Comparison of ENCODE assay signal across 15 cellular contexts in the genomic region with DNA sequence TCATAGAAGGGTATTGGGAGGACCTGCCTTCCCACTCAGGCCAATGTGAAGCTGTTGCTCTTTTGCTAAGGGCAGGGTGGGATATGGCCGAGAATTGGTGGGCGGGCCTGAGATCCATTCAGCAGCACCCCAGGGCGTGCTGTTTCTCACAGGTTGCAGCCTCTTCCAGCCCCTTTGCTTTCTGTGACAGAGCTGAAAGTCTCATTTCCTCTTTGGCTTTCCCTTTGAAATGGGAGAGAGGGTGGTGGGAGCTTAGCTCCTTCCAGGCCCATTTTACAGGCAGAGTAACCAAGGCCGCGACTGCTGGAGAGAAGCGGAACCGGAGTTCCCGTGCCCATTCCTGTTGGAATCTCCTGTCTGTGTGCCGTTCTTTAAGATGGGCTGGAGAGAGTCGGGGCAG.
A peak's percentile ranks its signal among the peaks of the same experiment; 100 is the strongest.
DNase-seq lines count a peak whose midpoint lies in the region; ATAC-seq, FAIRE-seq and TF ChIP-seq lines count a peak whose summit lies in the region.
"Had no signal": no experiment of that assay in that cellular context is flagged by ENCODE, and none has a peak within 500 bp of the region (broad histone marks: within the 10 kb centered on the region; RNA-seq: fewer than 3 reads in every experiment).

No MANE protein-coding gene starts in this region.

- H3K4ac ChIP-seq in trophoblast cell (ENCODE audit: low read depth, low read length): no peak overlapping the region

- no peak overlapping the region for H2BK120ac ChIP-seq in trophoblast cell (ENCODE audit: insufficient read depth, low read length, poor library complexity)

- no peaks in the 10 kb centered on the region for H3K27me3 Mint-ChIP-seq in Caco-2 (ENCODE audit: insufficient read depth, unreplicated experiment)

- H3K36me3 ChIP-seq in HepG2 (replicated peaks in 1 of 2; ENCODE audit: control insufficient read depth in 1 of 2, insufficient read depth in 2 of 2, low read length in 2 of 2) (no peaks in the 10 kb centered on the region), right lobe of liver (no peaks in the 10 kb centered on the region), GM12878 (ENCODE audit: control insufficient read depth in 2 of 2, insufficient read depth in 2 of 2, low read length in 1 of 2) (no peaks in the 10 kb centered on the region), trophoblast cell (ENCODE audit: control insufficient read depth in 1 of 2, insufficient read depth in 2 of 2, low read length in 2 of 2) (peaks cover 0 to 4% of the 10 kb centered on the region in 2 experiments), Caco-2 (ENCODE audit: control insufficient read depth, insufficient read depth, low read length) (no peaks in the 10 kb centered on the region; the same call in 1 of the 2 replicates)

- SMC1A ChIA-PET in GM12878 (lab: Charles Lee; ENCODE audit: uncharacterized antibody, unreplicated experiment): no interaction called here

- H3K27me3 ChIP-seq in HepG2 (ENCODE audit: control insufficient read depth in 1 of 2, insufficient read depth in 2 of 2, low read length in 2 of 2): peaks cover 7 to 30% of the 10 kb centered on the region in 2 experiments; a peak in 4 of 5 replicates
- H3K27me3 ChIP-seq in right lobe of liver: no peaks in the 10 kb centered on the region
- no peaks in the 10 kb centered on the region; a peak in 2 of 4 replicates for H3K27me3 ChIP-seq in GM12878 (replicated peaks in 1 of 2; ENCODE audit: control insufficient read depth in 2 of 2, insufficient read depth in 2 of 2, low read length in 1 of 2)
- no peaks in the 10 kb centered on the region for H3K27me3 ChIP-seq in trophoblast cell (ENCODE audit: insufficient read depth, low read length)
- H3K27me3 ChIP-seq in Caco-2 (replicated peaks; ENCODE audit: control insufficient read depth, insufficient read depth, low read length): no peaks in the 10 kb centered on the region

- H4K20me1 ChIP-seq in HepG2 (ENCODE audit: insufficient read depth, low read length): no peaks in the 10 kb centered on the region
- no peaks in the 10 kb centered on the region for H4K20me1 ChIP-seq in GM12878 (ENCODE audit: control insufficient read depth, insufficient read depth)

- in situ Hi-C loops in HepG2 (cut with HindIII; ENCODE audit: extremely low pct_ligation_motif_present, low pct_unique_long_range_greater_than_20kb): no loop called here
- in situ Hi-C loops in GM12878 (cut with MboI): no loop called here

- H2AFZ ChIP-seq in HepG2 (ENCODE audit: low read length): no peak overlapping the region
- no peak overlapping the region for H2AFZ ChIP-seq in GM12878 (ENCODE audit: control insufficient read depth, low read depth, low read length)
- H2AFZ ChIP-seq in trophoblast cell (ENCODE audit: insufficient read depth, low read length, poor library complexity): no peak overlapping the region

- ATAC-seq in HepG2 (no peak), right lobe of liver (no peak), GM12878 (peak; percentile 53; the same call in 2 of the 3 replicates), GM21390 (IDR thresholded peaks at IDR 0.05; ENCODE audit: unreplicated experiment) (no peak)

- no peak overlapping the region for H3K23ac ChIP-seq in trophoblast cell (ENCODE audit: low read length)

- 73% methylated on average over 10 of the region's 10 CpGs for WGBS in HepG2 (ENCODE audit: low lambda C conversion rate)
- WGBS in right lobe of liver (ENCODE audit: insufficient coverage, low coverage, low lambda C conversion rate, missing lambda C conversion rate): 92% methylated on average over 4 of the region's 10 CpGs
- WGBS in GM12878 (ENCODE audit: insufficient coverage, insufficient replicate concordance, low lambda C conversion rate, missing lambda C conversion rate): 66% methylated on average over 10 of the region's 10 CpGs
- no CpG with 5 or more reads among the region's 10 CpGs for WGBS in trophoblast cell (ENCODE audit: extremely low coverage, insufficient coverage, insufficient read length)

- no peak overlapping the region for H3K4me3 Mint-ChIP-seq in Caco-2 (ENCODE audit: unreplicated experiment)

- peak overlapping the region; percentile 31 for H3K14ac ChIP-seq in trophoblast cell (ENCODE audit: low read length)

- H3K9me3 ChIP-seq in HepG2 (ENCODE audit: low read length) (no peaks in the 10 kb centered on the region), right lobe of liver (no peaks in the 10 kb centered on the region), GM12878 (replicated peaks; ENCODE audit: control insufficient read depth, insufficient read depth, low read length) (no peaks in the 10 kb centered on the region), trophoblast cell (ENCODE audit: insufficient read depth, low read depth, low read length) (peaks cover 4% of the 10 kb centered on the region), Caco-2 (no peaks in the 10 kb centered on the region)

- no peak overlapping the region for H3K27ac Mint-ChIP-seq in Caco-2 (ENCODE audit: unreplicated experiment)

- TF ChIP-seq POLR2A in HepG2 (IDR thresholded peaks at IDR 0.05; ENCODE audit: insufficient read depth in 1 of 2, low read depth in 2 of 2, low read length in 2 of 2) (no peak), right lobe of liver (IDR thresholded peaks at IDR 0.05) (no peak), GM12878 (IDR thresholded peaks at IDR 0.05; ENCODE audit: low read depth, low read length) (no peak)

- H4K91ac ChIP-seq in trophoblast cell (ENCODE audit: low read depth, low read length): peak overlapping the region; percentile 21

- H3K4me1 ChIP-seq in HepG2 (ENCODE audit: insufficient read depth, low read length) (no peaks in the 10 kb centered on the region), right lobe of liver (peaks cover 0 to 26% (median 9%) of the 10 kb centered on the region in 4 donors), GM12878 (ENCODE audit: control insufficient read depth, insufficient read depth, low read length) (peaks cover 4% of the 10 kb centered on the region; the same call in 1 of the 2 replicates), trophoblast cell (ENCODE audit: control insufficient read depth in 1 of 2, insufficient read depth in 2 of 2, low read length in 2 of 2) (peaks cover 23 to 39% of the 10 kb centered on the region in 2 experiments), Caco-2 (0 out of 2 replicates have a peak, but pooled peaks cover 2% of the 10 kb centered on the region)

- H3K27ac ChIP-seq in HepG2 (ENCODE audit: extremely low read length, insufficient read depth, low read length) (no peak overlapping the region), right lobe of liver (no peak overlapping the region), GM12878 (ENCODE audit: control insufficient read depth, insufficient read depth) (no peak overlapping the region), trophoblast cell (ENCODE audit: low read depth, low read length) (no peak overlapping the region)
- H3K27ac ChIP-seq: HL-60 had no signal

- H3K36me3 Mint-ChIP-seq in Caco-2 (ENCODE audit: insufficient read depth, unreplicated experiment): peaks cover 43% of the 10 kb centered on the region

- H3K4me1 Mint-ChIP-seq in Caco-2 (ENCODE audit: low read depth, unreplicated experiment): no peaks in the 10 kb centered on the region

- H2AK5ac ChIP-seq in trophoblast cell (ENCODE audit: low read length): no peak overlapping the region

- CTCF ChIA-PET in HepG2 (lab: Yijun Ruan, JAX; ENCODE audit: low intra/inter-chr PET ratio, low total read pairs) (no interaction called here), GM12878 (lab: Yijun Ruan, JAX) (interaction anchor here (1.9 kb wide), 1 partner anchor 268 kb away, joined by 6 read pairs; no protein-coding TSS in a partner anchor), Caco-2 (lab: Charles Lee) (no interaction called here)

- peak overlapping the region; percentile 25 for H4K8ac ChIP-seq in trophoblast cell (ENCODE audit: low read depth, low read length)

- H3K9ac ChIP-seq in HepG2 (ENCODE audit: insufficient read depth, low read depth, low read length) (no peak overlapping the region), GM12878 (ENCODE audit: control insufficient read depth, insufficient read depth, low read length) (no peak overlapping the region), trophoblast cell (ENCODE audit: low read length) (no peak overlapping the region)

- TF ChIP-seq CTCF in HepG2 (CRISPR knock-in tag; IDR thresholded peaks at IDR 0.05) (no peak), right lobe of liver (IDR thresholded peaks at IDR 0.05) (no peak), GM12878 (IDR thresholded peaks at IDR 0.05 in 2 of 3, conservative IDR thresholded peaks at IDR 0.05 in 1 of 3; ENCODE audit: control insufficient read depth in 2 of 3, extremely low read depth in 1 of 3, insufficient read depth in 1 of 3, low read depth in 3 of 3, low read length in 3 of 3) (no peak), Caco-2 (IDR thresholded peaks at IDR 0.05; ENCODE audit: insufficient read depth in 1 of 2, low read depth in 1 of 2, low read length in 1 of 2, severe bottlenecking in 1 of 2, unreplicated experiment in 1 of 2) (no peak)

- H2BK12ac ChIP-seq in trophoblast cell (ENCODE audit: low read length): peak overlapping the region; percentile 46

- FAIRE-seq in HepG2 (lab: Jason Lieb, UNC) (no peak), GM12878 (lab: Jason Lieb, UNC) (no peak)
- FAIRE-seq: GM18507 had no signal

- RAD21 ChIA-PET in GM12878 (lab: Charles Lee; ENCODE audit: unreplicated experiment): no interaction called here

- no peaks in the 10 kb centered on the region for H3K9me3 Mint-ChIP-seq in Caco-2 (ENCODE audit: unreplicated experiment)

- H3K79me1 ChIP-seq in trophoblast cell (ENCODE audit: low read length): peaks cover 5% of the 10 kb centered on the region

- peak overlapping the region; percentile 58 for H3K18ac ChIP-seq in trophoblast cell (ENCODE audit: low read length)

- no peak overlapping the region for H4K12ac ChIP-seq in trophoblast cell (ENCODE audit: low read depth, low read length)

- intact Hi-C loops in HepG2 (cut with micrococcal nuclease; ENCODE audit: unreplicated experiment) (no loop called here), right lobe of liver (cut with DNase I) (loop anchor here in 1 of 2 donors (10.0 kb wide), 1 partner anchor 240 kb away; no protein-coding TSS in a partner anchor), GM12878 (cut with micrococcal nuclease; ENCODE audit: unreplicated experiment) (no loop called here), Caco-2 (cut with micrococcal nuclease; ENCODE audit: unreplicated experiment) (no loop called here)

- H3K79me2 ChIP-seq in HepG2 (ENCODE audit: insufficient read depth, low read length) (no peaks in the 10 kb centered on the region), GM12878 (ENCODE audit: control insufficient read depth, insufficient read depth, low read length) (no peaks in the 10 kb centered on the region), trophoblast cell (ENCODE audit: control insufficient read depth, insufficient read depth, low read length, poor library complexity) (no peaks in the 10 kb centered on the region)

- H2BK5ac ChIP-seq in trophoblast cell (ENCODE audit: low read depth, low read length, poor library complexity): peak overlapping the region; percentile 16

- H3K4me2 ChIP-seq in HepG2 (ENCODE audit: low read depth, low read length): no peak overlapping the region
- H3K4me2 ChIP-seq in GM12878 (ENCODE audit: control insufficient read depth, insufficient read depth): no peak overlapping the region
- no peak overlapping the region for H3K4me2 ChIP-seq in trophoblast cell (ENCODE audit: low read length)

- no peak overlapping the region for H3K4me3 ChIP-seq in HepG2 (replicated peaks in 1 of 3; ENCODE audit: insufficient read depth in 1 of 3, low read depth in 2 of 3, low read length in 3 of 3)
- H3K4me3 ChIP-seq in right lobe of liver: no peak overlapping the region
- no peak overlapping the region for H3K4me3 ChIP-seq in GM12878
- no peak overlapping the region for H3K4me3 ChIP-seq in trophoblast cell (ENCODE audit: low read depth, low read length)
- no peak overlapping the region for H3K4me3 ChIP-seq in Caco-2 (ENCODE audit: low read depth, low read length)

- BruUV-seq in HepG2 (replicated peaks; lab: Mats Ljungman, UMichigan): no TSS peak
- no TSS peak for BruUV-seq in GM12878 (replicated peaks; lab: Mats Ljungman, UMichigan)
- no TSS peak for BruUV-seq in Caco-2 (replicated peaks; lab: Mats Ljungman, UMichigan)

- TF ChIP-seq RAD21 in HepG2 (CRISPR knock-in tag; IDR thresholded peaks at IDR 0.05): no peak
- TF ChIP-seq RAD21 in GM12878 (IDR thresholded peaks at IDR 0.05; ENCODE audit: insufficient read depth, low read depth, low read length): no peak

- TF ChIP-seq EP300 in HepG2 (IDR thresholded peaks at IDR 0.05; ENCODE audit: low read depth in 2 of 2, low read length in 2 of 2) (no peak), HepG2 (CRISPR knock-in tag; IDR thresholded peaks at IDR 0.05; ENCODE audit: borderline replicate concordance) (no peak), GM12878 (IDR thresholded peaks at IDR 0.05; ENCODE audit: borderline replicate concordance in 1 of 2, control insufficient read depth in 1 of 2, low read depth in 2 of 2, low read length in 2 of 2) (no peak)

- DNase-seq in HepG2 (ENCODE audit: low spot score) (no peak), right lobe of liver (no peak), GM12878 (ENCODE audit: low read depth, low spot score) (no peak), trophoblast cell (no peak), Caco-2 (no peak), NCI-H748 treated with DMSO at 0.1 percent for 48 hours (lab: John Stamatoyannopoulos, UW) (no peak), amniotic stem cell (lab: John Stamatoyannopoulos, UW) (no peak)
- DNase-seq: C1 segment of cervical spinal cord, DMS153, EL, KG1, NCI-H187 treated with DMSO at 0.1 percent for 48 hours had no signal

- POLR2A ChIA-PET in HepG2 (lab: Yijun Ruan, JAX) (no interaction called here), GM12878 (lab: Charles Lee) (no interaction called here), Caco-2 (lab: Charles Lee) (no interaction called here)
